Comparison of ENCODE assay signal across 21 cellular contexts in the genomic region with DNA sequence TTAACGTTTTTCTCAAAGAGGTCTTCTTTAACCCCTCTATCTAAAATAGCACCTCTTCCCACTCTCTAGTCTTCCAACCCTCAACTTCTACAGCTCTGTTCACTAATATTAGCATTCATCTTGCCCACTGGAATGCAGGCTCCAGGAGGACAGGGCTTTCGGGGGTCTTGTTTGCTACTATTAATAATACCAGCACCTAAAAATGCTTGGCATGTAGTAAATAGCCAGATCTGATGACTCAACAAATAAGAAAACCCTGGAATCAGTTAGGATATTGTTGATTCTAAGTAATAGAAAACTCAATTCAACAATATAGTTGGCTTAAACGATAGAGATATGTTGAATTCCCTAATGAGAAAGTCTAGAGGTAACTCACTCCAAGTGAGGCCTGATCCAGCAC. TPM values are rescaled to one million over a fixed set of nuclear protein-coding genes. Genes with fewer than 3 reads are reported as not detected.
A peak's percentile ranks its signal among the peaks of the same experiment; 100 is the strongest.
DNase-seq lines count a peak whose midpoint lies in the region; ATAC-seq and TF ChIP-seq lines count a peak whose summit lies in the region.
"Had no signal": no experiment of that assay in that cellular context is flagged by ENCODE, and none has a peak within 500 bp of the region (broad histone marks: within the 10 kb centered on the region; RNA-seq: fewer than 3 reads in every experiment).

No MANE protein-coding gene starts in this region.

- intact Hi-C loops in psoas muscle (cut with DNase I) = no loop called here
- intact Hi-C loops in left ventricle myocardium inferior (cut with micrococcal nuclease) = no loop called here

- CTCF ChIA-PET in HEK293 (lab: Yijun Ruan, JAX) = interaction anchor here (0.6 to 9.7 kb wide), 5 partner anchors 24 to 1331 kb away, joined by 3 to 102 read pairs (median 4); no protein-coding TSS in a partner anchor

- H3K27ac Mint-ChIP-seq in activated T-helper 17 cell treated with anti-CD3 and anti-CD28 coated beads, Interleukin-2, amount 50 U/mL, for 72 hours = peak overlapping the region; percentile 0
- peak overlapping the region; percentile 6 for H3K27ac Mint-ChIP-seq in stimulated activated effector memory CD8-positive, alpha-beta T cell treated with anti-CD3 and anti-CD28 coated beads, Interleukin-12 subunit alpha, Interleukin-12 subunit beta, amount 100 ng/mL, for 72 hours
- H3K27ac Mint-ChIP-seq: CD14-positive monocyte, GM23338, HFFc6, IgD-negative memory B cell had no signal

- H3K9me3 ChIP-seq in HEK293 (ENCODE audit: control insufficient read depth, insufficient read depth, low read depth, low read length) = no peaks in the 10 kb centered on the region; the same call in 1 of the 2 replicates
- no peaks in the 10 kb centered on the region for H3K9me3 ChIP-seq in psoas muscle
- no peaks in the 10 kb centered on the region for H3K9me3 ChIP-seq in left ventricle myocardium inferior (replicated peaks)
- H3K9me3 ChIP-seq: BLaER1 had no signal

- H3K27me3 Mint-ChIP-seq in activated T-helper 17 cell treated with anti-CD3 and anti-CD28 coated beads, Interleukin-2, amount 50 U/mL, for 72 hours = no peaks in the 10 kb centered on the region
- H3K27me3 Mint-ChIP-seq: CD4-positive, alpha-beta memory T cell; IgD-negative memory B cell had no signal

- H3K9me3 Mint-ChIP-seq in activated T-helper 17 cell treated with anti-CD3 and anti-CD28 coated beads, Interleukin-2, amount 50 U/mL, for 72 hours = no peaks in the 10 kb centered on the region
- H3K9me3 Mint-ChIP-seq in stimulated activated effector memory CD8-positive, alpha-beta T cell treated with anti-CD3 and anti-CD28 coated beads, Interleukin-12 subunit alpha, Interleukin-12 subunit beta, amount 100 ng/mL, for 72 hours = no peaks in the 10 kb centered on the region
- H3K9me3 Mint-ChIP-seq: CD4-positive, alpha-beta memory T cell; GM23338; HFFc6; IgD-negative memory B cell had no signal

- H3K4me1 Mint-ChIP-seq in activated T-helper 17 cell treated with anti-CD3 and anti-CD28 coated beads, Interleukin-2, amount 50 U/mL, for 72 hours = peaks cover 8% of the 10 kb centered on the region
- H3K4me1 Mint-ChIP-seq in stimulated activated effector memory CD8-positive, alpha-beta T cell treated with anti-CD3 and anti-CD28 coated beads, Interleukin-12 subunit alpha, Interleukin-12 subunit beta, amount 100 ng/mL, for 72 hours = peaks cover 30% of the 10 kb centered on the region
- H3K4me1 Mint-ChIP-seq: GM23338 had no signal

- H3K4me1 ChIP-seq in HEK293 (ENCODE audit: control insufficient read depth, insufficient read depth, low read length) = peaks cover 9% of the 10 kb centered on the region
- H3K4me1 ChIP-seq in psoas muscle = peaks cover 47% of the 10 kb centered on the region
- peaks cover 29% of the 10 kb centered on the region for H3K4me1 ChIP-seq in left ventricle myocardium inferior

- 61 to 70% (median 62%) methylated on average over 3 of the region's 3 CpGs for WGBS in psoas muscle, 3 donors

- no peak for TF ChIP-seq POLR2A in erythroblast (IDR thresholded peaks at IDR 0.05; ENCODE audit: low read length)

- H3K27ac ChIP-seq in HEK293 (ENCODE audit: extremely low read depth, low read depth, low read length) (no peak overlapping the region), psoas muscle (peak overlapping the region; percentile 91), left ventricle myocardium inferior (replicated peaks) (no peak overlapping the region)
- H3K27ac ChIP-seq: BLaER1, HL-60 had no signal

- TF ChIP-seq CTCF in HEK293 (tag by site-specific recombination; IDR thresholded peaks at IDR 0.05) (no peak), psoas muscle (IDR thresholded peaks at IDR 0.05) (no peak), left ventricle myocardium inferior (IDR thresholded peaks at IDR 0.05; ENCODE audit: borderline replicate concordance) (no peak)

- POLR2A ChIA-PET in HEK293 (lab: Yijun Ruan, JAX) = interaction anchor here (1.3 to 1.6 kb wide), 2 partner anchors 14 to 384 kb away, joined by 3 to 4 read pairs; a partner anchor contains a TSS

- H3K36me3 Mint-ChIP-seq in activated T-helper 17 cell treated with anti-CD3 and anti-CD28 coated beads, Interleukin-2, amount 50 U/mL, for 72 hours (ENCODE audit: low read depth) = peaks cover 22% of the 10 kb centered on the region
- peaks cover 6% of the 10 kb centered on the region for H3K36me3 Mint-ChIP-seq in stimulated activated effector memory CD8-positive, alpha-beta T cell treated with anti-CD3 and anti-CD28 coated beads, Interleukin-12 subunit alpha, Interleukin-12 subunit beta, amount 100 ng/mL, for 72 hours
- H3K36me3 Mint-ChIP-seq: IgD-negative memory B cell had no signal

- no peak overlapping the region for H3K4me3 Mint-ChIP-seq in activated T-helper 17 cell treated with anti-CD3 and anti-CD28 coated beads, Interleukin-2, amount 50 U/mL, for 72 hours
- no peak overlapping the region for H3K4me3 Mint-ChIP-seq in stimulated activated effector memory CD8-positive, alpha-beta T cell treated with anti-CD3 and anti-CD28 coated beads, Interleukin-12 subunit alpha, Interleukin-12 subunit beta, amount 100 ng/mL, for 72 hours
- H3K4me3 Mint-ChIP-seq: CD14-positive monocyte; CD4-positive, alpha-beta memory T cell; GM23338; HFFc6; IgD-negative memory B cell had no signal

- H3K36me3 ChIP-seq in HEK293 (ENCODE audit: control insufficient read depth in 2 of 2, insufficient read depth in 1 of 2, low read length in 2 of 2) = peaks cover 9 to 64% of the 10 kb centered on the region in 2 experiments
- H3K36me3 ChIP-seq in psoas muscle (ENCODE audit: insufficient read depth in 1 of 2, low read depth in 1 of 2) = peaks cover 0 to 13% of the 10 kb centered on the region in 2 donors
- H3K36me3 ChIP-seq in left ventricle myocardium inferior = peaks cover 9% of the 10 kb centered on the region

- ATAC-seq in activated T-helper 17 cell treated with anti-CD3 and anti-CD28 coated beads, Interleukin-2, amount 50 U/mL, for 72 hours (replicated peaks) = no peak
- no peak for ATAC-seq in psoas muscle
- ATAC-seq in stimulated activated effector memory CD8-positive, alpha-beta T cell treated with anti-CD3 and anti-CD28 coated beads, Interleukin-12 subunit alpha, Interleukin-12 subunit beta, amount 100 ng/mL, for 72 hours = no peak
- ATAC-seq: GM23338 had no signal

- H3K4me3 ChIP-seq in HEK293 (ENCODE audit: low read depth, low read length) (no peak overlapping the region), psoas muscle (peak overlapping the region; percentile 80), left ventricle myocardium inferior (no peak overlapping the region)
- H3K4me3 ChIP-seq: BLaER1, GM23338 had no signal

- DNase-seq in psoas muscle = no peak
- no peak for DNase-seq in stimulated activated effector memory CD8-positive, alpha-beta T cell treated with anti-CD3 and anti-CD28 coated beads, Interleukin-12 subunit alpha, Interleukin-12 subunit beta, amount 100 ng/mL, for 72 hours (ENCODE audit: low spot score in 2 of 2)
- DNase-seq in erythroblast (lab: John Stamatoyannopoulos, UW) = no peak
- DNase-seq in NCI-H748 treated with DMSO at 0.1 percent for 48 hours (lab: John Stamatoyannopoulos, UW) = no peak
- no peak for DNase-seq in MV-4-11 (lab: John Stamatoyannopoulos, UW)
- no peak for DNase-seq in left ventricle myocardium inferior
- DNase-seq: CD4-positive, alpha-beta memory T cell; DMS153; DMS79; GDM1; HCEC 1CT; HFFc6 had no signal

- no peaks in the 10 kb centered on the region for H3K27me3 ChIP-seq in psoas muscle (ENCODE audit: insufficient read depth in 3 of 3, low read length in 2 of 3)
- no peaks in the 10 kb centered on the region for H3K27me3 ChIP-seq in left ventricle myocardium inferior (ENCODE audit: low read depth)
- H3K27me3 ChIP-seq: BLaER1 had no signal

TF ChIP-seq in HEK293, 187 proteins besides CTCF, POLR2A, EP300 and RAD21:
- TF ChIP-seq, protein P1, sequence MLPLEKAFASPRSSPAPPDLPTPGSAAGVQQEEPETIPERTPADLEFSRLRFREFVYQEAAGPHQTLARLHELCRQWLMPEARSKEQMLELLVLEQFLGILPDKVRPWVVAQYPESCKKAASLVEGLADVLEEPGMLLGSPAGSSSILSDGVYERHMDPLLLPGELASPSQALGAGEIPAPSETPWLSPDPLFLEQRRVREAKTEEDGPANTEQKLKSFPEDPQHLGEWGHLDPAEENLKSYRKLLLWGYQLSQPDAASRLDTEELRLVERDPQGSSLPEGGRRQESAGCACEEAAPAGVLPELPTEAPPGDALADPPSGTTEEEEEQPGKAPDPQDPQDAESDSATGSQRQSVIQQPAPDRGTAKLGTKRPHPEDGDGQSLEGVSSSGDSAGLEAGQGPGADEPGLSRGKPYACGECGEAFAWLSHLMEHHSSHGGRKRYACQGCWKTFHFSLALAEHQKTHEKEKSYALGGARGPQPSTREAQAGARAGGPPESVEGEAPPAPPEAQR (tag by site-specific recombination; IDR thresholded peaks at IDR 0.05) = no peak
- TF ChIP-seq ZBTB7A (tag by site-specific recombination; IDR thresholded peaks at IDR 0.05; ENCODE audit: low read depth) (no peak), ZNF169 (tag by site-specific recombination; IDR thresholded peaks at IDR 0.05) (no peak), ZNF623 (tag by site-specific recombination; IDR thresholded peaks at IDR 0.05) (no peak), ZNF677 (tag by site-specific recombination; IDR thresholded peaks at IDR 0.05) (no peak), ZNF248 (tag by site-specific recombination; IDR thresholded peaks at IDR 0.05) (0 out of 2 replicates have a peak, but pooled peaks have one; percentile 7), ZNF341 (tag by site-specific recombination; IDR thresholded peaks at IDR 0.05; ENCODE audit: low read depth) (no peak), SALL2 (tag by site-specific recombination; IDR thresholded peaks at IDR 0.05; ENCODE audit: borderline replicate concordance) (no peak)

RNA-seq across cellular contexts. Expression of a gene that starts 14.2 kb away (rescaled TPM):
- 10 to 100 TPM in 1 of 2 donors, 1 to 10 TPM in 1; 8.8 to 17.6 TPM for total RNA-seq in activated T-helper 17 cell treated with anti-CD3 and anti-CD28 coated beads, Interleukin-2, amount 50 U/mL, for 72 hours
- total RNA-seq in psoas muscle = 100 to 1,000 TPM in 2 of 4 donors, 10 to 100 TPM in 2; 64.5 to 157 (median 109) TPM
- 10 to 100 TPM; 11.1 to 46.4 (median 35.3) TPM for polyA plus RNA-seq in psoas muscle
- total RNA-seq in left ventricle myocardium inferior = 30.2 TPM

RNA-seq across cellular contexts. Expression of a gene that starts 26.4 kb away (rescaled TPM):
- total RNA-seq in activated T-helper 17 cell treated with anti-CD3 and anti-CD28 coated beads, Interleukin-2, amount 50 U/mL, for 72 hours = 100 to 1,000 TPM; 513 to 639 TPM
- total RNA-seq in psoas muscle (100 to 1,000 TPM in 3 of 4 donors, 10 to 100 TPM in 1; 70.3 to 150 (median 114) TPM), left ventricle myocardium inferior (63.1 TPM)
- 100 to 1,000 TPM; 142 to 267 (median 162) TPM for polyA plus RNA-seq in psoas muscle

RNA-seq across cellular contexts. Expression of a gene that starts 41.1 kb away (rescaled TPM):
- total RNA-seq in activated T-helper 17 cell treated with anti-CD3 and anti-CD28 coated beads, Interleukin-2, amount 50 U/mL, for 72 hours = not detected
- total RNA-seq in psoas muscle (not detected), left ventricle myocardium inferior (not detected)
- polyA plus RNA-seq in psoas muscle = not detected
- total RNA-seq: CD4-positive, alpha-beta memory T cell; Daoy; GM23338; HFFc6; HT1080 had no signal
- polyA plus RNA-seq: CD14-positive monocyte; CD4-positive, alpha-beta memory T cell; GM23338; IgD-negative memory B cell had no signal
